In genomic region chr11:75582461-75582934, GRCh38 we compare ENCODE assay signal across 8 cellular contexts. TPM values are rescaled to one million over a fixed set of nuclear protein-coding genes. Genes with fewer than 3 reads are reported as not detected.
DNase-seq lines count a peak whose midpoint lies in the region; ATAC-seq and TF ChIP-seq lines count a peak whose summit lies in the region.

No MANE protein-coding gene starts in this region.

- no peaks in the 10 kb centered on the region for H3K36me3 ChIP-seq in ES-I3 (ENCODE audit: insufficient read depth, low read length)
- H3K36me3 ChIP-seq in gastroesophageal sphincter, result no peaks in the 10 kb centered on the region
- no peaks in the 10 kb centered on the region for H3K36me3 ChIP-seq in rectal smooth muscle tissue (ENCODE audit: control insufficient read depth, insufficient read depth, low read length)

- ATAC-seq in gastroesophageal sphincter, result no peak
- ATAC-seq in HG03039 (IDR thresholded peaks at IDR 0.05; ENCODE audit: unreplicated experiment), result no peak
- no peak for ATAC-seq in GM18502 (IDR thresholded peaks at IDR 0.05; ENCODE audit: poor library complexity, unreplicated experiment)

- no peak for TF ChIP-seq POLR2A in gastroesophageal sphincter (IDR thresholded peaks at IDR 0.05)

- H3K9ac ChIP-seq in ES-I3 (ENCODE audit: low read depth, low read length) (peak overlapping the region; percentile 69), rectal smooth muscle tissue (ENCODE audit: low read length) (peak overlapping the region; percentile 69)

- no peak for TF ChIP-seq EP300 in gastroesophageal sphincter (IDR thresholded peaks at IDR 0.05)

- WGBS in gastroesophageal sphincter (ENCODE audit: low coverage in 1 of 2), 2 donors, result 31 to 36% methylated on average over 2 to 5 of the region's 5 CpGs

- no peak for DNase-seq in DMS 273 (lab: John Stamatoyannopoulos, UW; ENCODE audit: unreplicated experiment)
- no peak for DNase-seq in NCI-H446 (lab: John Stamatoyannopoulos, UW)

- peak overlapping the region; percentile 63 for H3K4me3 ChIP-seq in WI38 (ENCODE audit: low read depth, low read length)
- peak overlapping the region; percentile 54 to 85 for H3K4me3 ChIP-seq in gastroesophageal sphincter
- H3K4me3 ChIP-seq in rectal smooth muscle tissue (ENCODE audit: low read length), result peak overlapping the region; percentile 76

- H3K9me3 ChIP-seq in ES-I3 (ENCODE audit: control insufficient read depth, insufficient read depth, low read length), result no peaks in the 10 kb centered on the region
- H3K9me3 ChIP-seq in gastroesophageal sphincter, result no peaks in the 10 kb centered on the region

- H3K27ac ChIP-seq in gastroesophageal sphincter (peak overlapping the region; percentile 70 to 99 (median 96)), rectal smooth muscle tissue (ENCODE audit: low read depth, low read length) (peak overlapping the region; percentile 97)

- H3K4me1 ChIP-seq in ES-I3 (ENCODE audit: insufficient read depth, low read length) (peaks cover 4% of the 10 kb centered on the region; the same call in 1 of the 2 replicates), gastroesophageal sphincter (peaks cover 0 to 37% (median 4%) of the 10 kb centered on the region in 3 donors), rectal smooth muscle tissue (ENCODE audit: control insufficient read depth, insufficient read depth, low read length) (peaks cover 12% of the 10 kb centered on the region)

- H3K27me3 ChIP-seq in gastroesophageal sphincter (no peaks in the 10 kb centered on the region), rectal smooth muscle tissue (ENCODE audit: control insufficient read depth, insufficient read depth, low read length) (no peaks in the 10 kb centered on the region)

- no peak for TF ChIP-seq CTCF in WI38 (IDR thresholded peaks at IDR 0.05; ENCODE audit: low read depth, low read length)
- TF ChIP-seq CTCF in gastroesophageal sphincter (IDR thresholded peaks at IDR 0.05), result no peak

RNA-seq across cellular contexts. Expression of gene SERPINH1, which starts 20.4 kb away (rescaled TPM):
- 100 to 1,000 TPM; 127 to 284 (median 175) TPM for total RNA-seq in gastroesophageal sphincter

RNA-seq across cellular contexts. Expression of gene GDPD5, which starts 56.8 kb away (rescaled TPM):
- 1 to 10 TPM; 3.8 to 9.3 (median 6.4) TPM for total RNA-seq in gastroesophageal sphincter
